In genomic region chr1:174022080-174022975, GRCh38 we compare ENCODE assay signal across 8 cellular contexts. TPM values are rescaled to one million over a fixed set of nuclear protein-coding genes. Genes with fewer than 3 reads are reported as not detected.
DNase-seq lines count a peak whose midpoint lies in the region; ATAC-seq and TF ChIP-seq lines count a peak whose summit lies in the region.

A gene with protein sequence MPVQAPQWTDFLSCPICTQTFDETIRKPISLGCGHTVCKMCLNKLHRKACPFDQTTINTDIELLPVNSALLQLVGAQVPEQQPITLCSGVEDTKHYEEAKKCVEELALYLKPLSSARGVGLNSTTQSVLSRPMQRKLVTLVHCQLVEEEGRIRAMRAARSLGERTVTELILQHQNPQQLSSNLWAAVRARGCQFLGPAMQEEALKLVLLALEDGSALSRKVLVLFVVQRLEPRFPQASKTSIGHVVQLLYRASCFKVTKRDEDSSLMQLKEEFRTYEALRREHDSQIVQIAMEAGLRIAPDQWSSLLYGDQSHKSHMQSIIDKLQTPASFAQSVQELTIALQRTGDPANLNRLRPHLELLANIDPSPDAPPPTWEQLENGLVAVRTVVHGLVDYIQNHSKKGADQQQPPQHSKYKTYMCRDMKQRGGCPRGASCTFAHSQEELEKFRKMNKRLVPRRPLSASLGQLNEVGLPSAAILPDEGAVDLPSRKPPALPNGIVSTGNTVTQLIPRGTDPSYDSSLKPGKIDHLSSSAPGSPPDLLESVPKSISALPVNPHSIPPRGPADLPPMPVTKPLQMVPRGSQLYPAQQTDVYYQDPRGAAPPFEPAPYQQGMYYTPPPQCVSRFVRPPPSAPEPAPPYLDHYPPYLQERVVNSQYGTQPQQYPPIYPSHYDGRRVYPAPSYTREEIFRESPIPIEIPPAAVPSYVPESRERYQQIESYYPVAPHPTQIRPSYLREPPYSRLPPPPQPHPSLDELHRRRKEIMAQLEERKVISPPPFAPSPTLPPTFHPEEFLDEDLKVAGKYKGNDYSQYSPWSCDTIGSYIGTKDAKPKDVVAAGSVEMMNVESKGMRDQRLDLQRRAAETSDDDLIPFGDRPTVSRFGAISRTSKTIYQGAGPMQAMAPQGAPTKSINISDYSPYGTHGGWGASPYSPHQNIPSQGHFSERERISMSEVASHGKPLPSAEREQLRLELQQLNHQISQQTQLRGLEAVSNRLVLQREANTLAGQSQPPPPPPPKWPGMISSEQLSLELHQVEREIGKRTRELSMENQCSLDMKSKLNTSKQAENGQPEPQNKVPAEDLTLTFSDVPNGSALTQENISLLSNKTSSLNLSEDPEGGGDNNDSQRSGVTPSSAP (minus strand): TSS chr1:174022357. CDS start chr1:173992985, 29,372 bp downstream.

- H3K4me3 ChIP-seq in ACC112 (ENCODE audit: low read depth, low read length) (peak within 1 kb of the TSS; percentile 89), WERI-Rb-1 (ENCODE audit: low read depth, low read length) (peak within 1 kb of the TSS; percentile 69), breast epithelium (peak within 1 kb of the TSS; percentile 73 to 97 (median 92)), smooth muscle cell (peak within 1 kb of the TSS; percentile 95)

- peaks cover 41% of the 10 kb centered on the region for H4K20me1 ChIP-seq in smooth muscle cell (ENCODE audit: low read depth)

- H3K27me3 ChIP-seq in ACC112 (ENCODE audit: insufficient read depth, low read length) (no peaks in the 10 kb centered on the region), WERI-Rb-1 (ENCODE audit: insufficient read depth, low read depth, severe bottlenecking) (no peaks in the 10 kb centered on the region), breast epithelium (no peaks in the 10 kb centered on the region), smooth muscle cell (ENCODE audit: low read depth) (no peaks in the 10 kb centered on the region)

- TF ChIP-seq POLR2A in breast epithelium (IDR thresholded peaks at IDR 0.05): peak; percentile 89

- peak; percentile 87 for ATAC-seq in GM18867 (IDR thresholded peaks at IDR 0.05; ENCODE audit: unreplicated experiment)
- peak; percentile 91 for ATAC-seq in HG03097 (IDR thresholded peaks at IDR 0.05; ENCODE audit: low FRiP score, unreplicated experiment)

- H3K27ac ChIP-seq in ACC112 (ENCODE audit: low read depth, low read length) (peak within 1 kb of the TSS; percentile 48), WERI-Rb-1 (peak within 1 kb of the TSS; percentile 87), breast epithelium (peak within 1 kb of the TSS; percentile 97 to 98), smooth muscle cell (ENCODE audit: low read depth) (peak within 1 kb of the TSS; percentile 94)

- intact Hi-C loops in breast epithelium (cut with DNase I; ENCODE audit: low total_unique reads): no loop called here

- H3K79me2 ChIP-seq in ACC112 (ENCODE audit: control insufficient read depth, insufficient read depth, low read length, unreplicated experiment): peaks cover 48% of the 10 kb centered on the region
- peaks cover 49% of the 10 kb centered on the region for H3K79me2 ChIP-seq in smooth muscle cell (ENCODE audit: low read depth)

- H3K4me2 ChIP-seq in smooth muscle cell: peak within 1 kb of the TSS; percentile 94

- no peaks in the 10 kb centered on the region for H3K36me3 ChIP-seq in ACC112 (ENCODE audit: insufficient read depth, low read length)
- H3K36me3 ChIP-seq in WERI-Rb-1: peaks cover 17% of the 10 kb centered on the region
- no peaks in the 10 kb centered on the region for H3K36me3 ChIP-seq in breast epithelium
- no peaks in the 10 kb centered on the region for H3K36me3 ChIP-seq in smooth muscle cell (ENCODE audit: low read depth)

- H3F3A ChIP-seq in smooth muscle cell (ENCODE audit: low read depth): peaks cover 6% of the 10 kb centered on the region

- DNase-seq in NCI-H2227 (lab: John Stamatoyannopoulos, UW; ENCODE audit: unreplicated experiment) (peak; percentile 91), WERI-Rb-1 (peak; percentile 93), breast epithelium (ENCODE audit: low spot score in 2 of 2) (peak; percentile 86 to 95), iPS-NIHi11 (ENCODE audit: low spot score) (peak; percentile 91), smooth muscle cell (lab: John Stamatoyannopoulos, UW; ENCODE audit: unreplicated experiment) (peak; percentile 66)

- peak within 1 kb of the TSS; percentile 95 for H3K9ac ChIP-seq in smooth muscle cell (ENCODE audit: low read depth)

- H3K9me3 ChIP-seq in WERI-Rb-1 (ENCODE audit: severe bottlenecking) (no peaks in the 10 kb centered on the region), breast epithelium (no peaks in the 10 kb centered on the region), smooth muscle cell (replicated peaks; ENCODE audit: low read depth) (no peaks in the 10 kb centered on the region)

- no peak for TF ChIP-seq CTCF in WERI-Rb-1 (IDR thresholded peaks at IDR 0.05; ENCODE audit: low read depth, low read length)
- TF ChIP-seq CTCF in breast epithelium (IDR thresholded peaks at IDR 0.05): no peak
- TF ChIP-seq CTCF in smooth muscle cell (IDR thresholded peaks at IDR 0.05; ENCODE audit: borderline replicate concordance, insufficient read depth, poor library complexity, severe bottlenecking): no peak

- H3K4me1 ChIP-seq in ACC112 (ENCODE audit: control insufficient read depth, insufficient read depth, low read length, unreplicated experiment) (peaks cover 29% of the 10 kb centered on the region), breast epithelium (peaks cover 6 to 8% of the 10 kb centered on the region in 2 donors), smooth muscle cell (ENCODE audit: low read depth) (peaks cover 38% of the 10 kb centered on the region)

- 2% methylated on average over 53 of the region's 78 CpGs for WGBS in smooth muscle cell (ENCODE audit: low lambda C conversion rate)

- H2AFZ ChIP-seq in ACC112 (ENCODE audit: low read length, unreplicated experiment): peak within 1 kb of the TSS; percentile 88
- H2AFZ ChIP-seq in smooth muscle cell (ENCODE audit: low read depth): peak within 1 kb of the TSS; percentile 94

RNA-seq across cellular contexts. Expression of the gene that starts here (rescaled TPM):
- total RNA-seq in breast epithelium (10 to 100 TPM; 30.2 to 40.8 (median 33.1) TPM), smooth muscle cell (20.7 and 21.6 TPM in 2 replicates)
- 3.9 and 4.7 TPM in 2 replicates for polyA plus RNA-seq in smooth muscle cell

Comparison
In these comparisons a context has a peak if more than half of its experiments do, and no peak if none do; other contexts are left out.
1. Peak in every context shown above with its lines: DNase-seq, ATAC-seq, H3K4me3 ChIP-seq and H3K27ac ChIP-seq.